In genomic region chr1:30969903-30970302, GRCh38 we compare ENCODE assay signal across 1 cellular context.
TF ChIP-seq lines count a peak whose summit lies in the region.

No MANE protein-coding gene starts in this region.

TF ChIP-seq in K562, 482 proteins besides CTCF, POLR2A, EP300 and RAD21 (continued from another document):
- TF ChIP-seq ZNF699 (CRISPR knock-in tag; IDR thresholded peaks at IDR 0.05; ENCODE audit: insufficient replicate concordance) (no peak), ZBTB49 (CRISPR knock-in tag; IDR thresholded peaks at IDR 0.05; ENCODE audit: borderline replicate concordance) (no peak), SNAPC5 (CRISPR knock-in tag; IDR thresholded peaks at IDR 0.05) (no peak), ZNF143 (CRISPR knock-in tag; IDR thresholded peaks at IDR 0.05) (no peak), ZNF398 (CRISPR knock-in tag; IDR thresholded peaks at IDR 0.05) (no peak), MECOM (CRISPR knock-in tag; IDR thresholded peaks at IDR 0.05) (no peak)
